1 cellular context compared by ENCODE assay signal in the genomic region with DNA sequence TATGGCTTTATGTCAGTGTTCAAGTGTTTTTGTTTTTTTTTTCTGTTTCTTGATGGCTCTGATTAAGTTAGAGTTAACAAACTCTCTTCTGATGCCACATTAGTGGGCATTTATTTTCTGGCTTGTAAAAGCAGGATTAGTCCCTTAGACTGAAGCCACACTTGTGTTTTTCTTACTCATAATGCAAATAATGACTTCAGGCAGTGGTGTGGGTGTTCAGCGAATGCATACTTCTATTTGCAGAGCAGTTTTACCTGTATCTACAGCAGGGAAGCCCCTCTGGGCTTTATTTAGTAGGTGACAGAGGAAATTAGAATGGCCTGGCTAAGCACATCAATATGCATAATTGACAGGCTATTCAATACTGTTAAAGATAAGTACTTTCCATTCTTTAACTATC.
TF ChIP-seq lines count a peak whose summit lies in the region.

No MANE protein-coding gene starts in this region.

TF ChIP-seq in HEK293, 187 proteins besides CTCF, POLR2A, EP300 and RAD21 (continued from another document and continues in another):
- TF ChIP-seq PATZ1 (tag by site-specific recombination; IDR thresholded peaks at IDR 0.05) (peak; percentile 19; the same call in 1 of the 2 replicates), ZBTB17 (tag by site-specific recombination; IDR thresholded peaks at IDR 0.05) (peak; percentile 55; the same call in 1 of the 2 replicates), PRDM1 (tag by site-specific recombination; IDR thresholded peaks at IDR 0.05) (0 out of 2 replicates have a peak, but pooled peaks have one; percentile 36), ZSCAN30 (tag by site-specific recombination; IDR thresholded peaks at IDR 0.05) (peak; percentile 60; the same call in 1 of the 2 replicates), ZNF664 (tag by site-specific recombination; IDR thresholded peaks at IDR 0.05) (peak; percentile 60), ZNF776 (tag by site-specific recombination; IDR thresholded peaks at IDR 0.05; ENCODE audit: borderline replicate concordance) (no peak), ZNF335 (tag by site-specific recombination; conservative IDR thresholded peaks at IDR 0.05) (0 out of 2 replicates have a peak, but pooled peaks have one; percentile 31), KLF16 (tag by site-specific recombination; IDR thresholded peaks at IDR 0.05) (no peak), ZNF121 (tag by site-specific recombination; IDR thresholded peaks at IDR 0.05) (no peak), ZNF391 (tag by site-specific recombination; IDR thresholded peaks at IDR 0.05; ENCODE audit: borderline replicate concordance, low read depth) (peak; percentile 78; the same call in 1 of the 2 replicates), SCRT1 (tag by site-specific recombination; IDR thresholded peaks at IDR 0.05; ENCODE audit: borderline replicate concordance) (peak; percentile 67; the same call in 1 of the 2 replicates), SP7 (tag by site-specific recombination; IDR thresholded peaks at IDR 0.05) (no peak), ZNF146 (tag by site-specific recombination; IDR thresholded peaks at IDR 0.05) (peak; percentile 54), ZNF416 (tag by site-specific recombination; IDR thresholded peaks at IDR 0.05) (no peak), ZNF24 (tag by site-specific recombination; IDR thresholded peaks at IDR 0.05) (peak; percentile 53; the same call in 1 of the 2 replicates), ZNF639 (tag by site-specific recombination; IDR thresholded peaks at IDR 0.05) (peak; percentile 92), KLF10 (tag by site-specific recombination; IDR thresholded peaks at IDR 0.05) (peak; percentile 53; the same call in 1 of the 2 replicates), ZNF239 (tag by site-specific recombination; IDR thresholded peaks at IDR 0.05) (peak; percentile 29; the same call in 1 of the 2 replicates), TRIM28 (IDR thresholded peaks at IDR 0.05; ENCODE audit: borderline replicate concordance, low read length) (peak; percentile 48; the same call in 1 of the 2 replicates), OSR2 (tag by site-specific recombination; IDR thresholded peaks at IDR 0.05) (peak; percentile 89), ZFP41 (tag by site-specific recombination; IDR thresholded peaks at IDR 0.05; ENCODE audit: borderline replicate concordance) (no peak), ZIC2 (tag by site-specific recombination; IDR thresholded peaks at IDR 0.05) (no peak), ZNF248 (tag by site-specific recombination; IDR thresholded peaks at IDR 0.05) (no peak), IKZF3 (tag by site-specific recombination; IDR thresholded peaks at IDR 0.05) (peak; percentile 50; the same call in 1 of the 2 replicates), ZNF473 (tag by site-specific recombination; IDR thresholded peaks at IDR 0.05) (no peak), ZNF530 (tag by site-specific recombination; IDR thresholded peaks at IDR 0.05; ENCODE audit: low read depth) (no peak), YY2 (tag by site-specific recombination; IDR thresholded peaks at IDR 0.05) (no peak), ZNF48 (tag by site-specific recombination; IDR thresholded peaks at IDR 0.05) (no peak), GLI2 (tag by site-specific recombination; IDR thresholded peaks at IDR 0.05; ENCODE audit: borderline replicate concordance, low read depth) (peak; percentile 96; the same call in 1 of the 2 replicates), ZNF629 (tag by site-specific recombination; IDR thresholded peaks at IDR 0.05) (peak; percentile 87), ZFHX2 (tag by site-specific recombination; conservative IDR thresholded peaks at IDR 0.05) (peak; percentile 62; the same call in 1 of the 2 replicates), ZNF670 (tag by site-specific recombination; IDR thresholded peaks at IDR 0.05; ENCODE audit: low read depth) (no peak), GFI1B (tag by site-specific recombination; IDR thresholded peaks at IDR 0.05) (peak; percentile 74; the same call in 1 of the 2 replicates), ZXDB (tag by site-specific recombination; IDR thresholded peaks at IDR 0.05) (peak; percentile 90), ZBTB21 (tag by site-specific recombination; IDR thresholded peaks at IDR 0.05) (no peak), ZNF596 (tag by site-specific recombination; IDR thresholded peaks at IDR 0.05) (0 out of 2 replicates have a peak, but pooled peaks have one; percentile 26), ZNF654 (tag by site-specific recombination; IDR thresholded peaks at IDR 0.05; ENCODE audit: low read depth) (0 out of 2 replicates have a peak, but pooled peaks have one; percentile 15), YY1 (tag by site-specific recombination; IDR thresholded peaks at IDR 0.05) (no peak), GLIS2 (tag by site-specific recombination; IDR thresholded peaks at IDR 0.05) (no peak), PRDM6 (tag by site-specific recombination; IDR thresholded peaks at IDR 0.05) (peak; percentile 100), ZNF843 (tag by site-specific recombination; IDR thresholded peaks at IDR 0.05) (peak; percentile 94), TCF7L2 (IDR thresholded peaks at IDR 0.05; ENCODE audit: borderline replicate concordance, low read depth, low read length) (peak; percentile 47; the same call in 1 of the 2 replicates), ZNF184 (tag by site-specific recombination; IDR thresholded peaks at IDR 0.05) (0 out of 2 replicates have a peak, but pooled peaks have one; percentile 49), ZNF837 (tag by site-specific recombination; IDR thresholded peaks at IDR 0.05) (no peak)
- TF ChIP-seq, protein P1, sequence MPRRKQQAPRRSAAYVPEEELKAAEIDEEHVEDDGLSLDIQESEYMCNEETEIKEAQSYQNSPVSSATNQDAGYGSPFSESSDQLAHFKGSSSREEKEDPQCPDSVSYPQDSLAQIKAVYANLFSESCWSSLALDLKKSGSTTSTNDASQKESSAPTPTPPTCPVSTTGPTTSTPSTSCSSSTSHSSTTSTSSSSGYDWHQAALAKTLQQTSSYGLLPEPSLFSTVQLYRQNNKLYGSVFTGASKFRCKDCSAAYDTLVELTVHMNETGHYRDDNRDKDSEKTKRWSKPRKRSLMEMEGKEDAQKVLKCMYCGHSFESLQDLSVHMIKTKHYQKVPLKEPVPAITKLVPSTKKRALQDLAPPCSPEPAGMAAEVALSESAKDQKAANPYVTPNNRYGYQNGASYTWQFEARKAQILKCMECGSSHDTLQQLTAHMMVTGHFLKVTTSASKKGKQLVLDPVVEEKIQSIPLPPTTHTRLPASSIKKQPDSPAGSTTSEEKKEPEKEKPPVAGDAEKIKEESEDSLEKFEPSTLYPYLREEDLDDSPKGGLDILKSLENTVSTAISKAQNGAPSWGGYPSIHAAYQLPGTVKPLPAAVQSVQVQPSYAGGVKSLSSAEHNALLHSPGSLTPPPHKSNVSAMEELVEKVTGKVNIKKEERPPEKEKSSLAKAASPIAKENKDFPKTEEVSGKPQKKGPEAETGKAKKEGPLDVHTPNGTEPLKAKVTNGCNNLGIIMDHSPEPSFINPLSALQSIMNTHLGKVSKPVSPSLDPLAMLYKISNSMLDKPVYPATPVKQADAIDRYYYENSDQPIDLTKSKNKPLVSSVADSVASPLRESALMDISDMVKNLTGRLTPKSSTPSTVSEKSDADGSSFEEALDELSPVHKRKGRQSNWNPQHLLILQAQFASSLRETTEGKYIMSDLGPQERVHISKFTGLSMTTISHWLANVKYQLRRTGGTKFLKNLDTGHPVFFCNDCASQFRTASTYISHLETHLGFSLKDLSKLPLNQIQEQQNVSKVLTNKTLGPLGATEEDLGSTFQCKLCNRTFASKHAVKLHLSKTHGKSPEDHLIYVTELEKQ (tag by site-specific recombination; IDR thresholded peaks at IDR 0.05; ENCODE audit: borderline replicate concordance) = peak; percentile 95; the same call in 1 of the 2 replicates
- TF ChIP-seq, protein P2, sequence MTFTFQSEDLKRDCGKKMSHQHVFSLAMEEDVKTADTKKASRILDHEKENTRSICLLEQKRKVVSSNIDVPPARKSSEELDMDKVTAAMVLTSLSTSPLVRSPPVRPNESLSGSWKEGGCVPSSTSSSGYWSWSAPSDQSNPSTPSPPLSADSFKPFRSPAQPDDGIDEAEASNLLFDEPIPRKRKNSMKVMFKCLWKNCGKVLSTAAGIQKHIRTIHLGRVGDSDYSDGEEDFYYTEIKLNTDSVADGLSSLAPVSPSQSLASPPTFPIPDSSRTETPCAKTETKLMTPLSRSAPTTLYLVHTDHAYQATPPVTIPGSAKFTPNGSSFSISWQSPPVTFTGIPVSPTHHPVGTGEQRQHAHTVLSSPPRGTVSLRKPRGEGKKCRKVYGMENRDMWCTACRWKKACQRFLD (tag by site-specific recombination; IDR thresholded peaks at IDR 0.05) = no peak
- TF ChIP-seq, protein P3, sequence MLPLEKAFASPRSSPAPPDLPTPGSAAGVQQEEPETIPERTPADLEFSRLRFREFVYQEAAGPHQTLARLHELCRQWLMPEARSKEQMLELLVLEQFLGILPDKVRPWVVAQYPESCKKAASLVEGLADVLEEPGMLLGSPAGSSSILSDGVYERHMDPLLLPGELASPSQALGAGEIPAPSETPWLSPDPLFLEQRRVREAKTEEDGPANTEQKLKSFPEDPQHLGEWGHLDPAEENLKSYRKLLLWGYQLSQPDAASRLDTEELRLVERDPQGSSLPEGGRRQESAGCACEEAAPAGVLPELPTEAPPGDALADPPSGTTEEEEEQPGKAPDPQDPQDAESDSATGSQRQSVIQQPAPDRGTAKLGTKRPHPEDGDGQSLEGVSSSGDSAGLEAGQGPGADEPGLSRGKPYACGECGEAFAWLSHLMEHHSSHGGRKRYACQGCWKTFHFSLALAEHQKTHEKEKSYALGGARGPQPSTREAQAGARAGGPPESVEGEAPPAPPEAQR (tag by site-specific recombination; IDR thresholded peaks at IDR 0.05) = no peak
- TF ChIP-seq, protein P4, sequence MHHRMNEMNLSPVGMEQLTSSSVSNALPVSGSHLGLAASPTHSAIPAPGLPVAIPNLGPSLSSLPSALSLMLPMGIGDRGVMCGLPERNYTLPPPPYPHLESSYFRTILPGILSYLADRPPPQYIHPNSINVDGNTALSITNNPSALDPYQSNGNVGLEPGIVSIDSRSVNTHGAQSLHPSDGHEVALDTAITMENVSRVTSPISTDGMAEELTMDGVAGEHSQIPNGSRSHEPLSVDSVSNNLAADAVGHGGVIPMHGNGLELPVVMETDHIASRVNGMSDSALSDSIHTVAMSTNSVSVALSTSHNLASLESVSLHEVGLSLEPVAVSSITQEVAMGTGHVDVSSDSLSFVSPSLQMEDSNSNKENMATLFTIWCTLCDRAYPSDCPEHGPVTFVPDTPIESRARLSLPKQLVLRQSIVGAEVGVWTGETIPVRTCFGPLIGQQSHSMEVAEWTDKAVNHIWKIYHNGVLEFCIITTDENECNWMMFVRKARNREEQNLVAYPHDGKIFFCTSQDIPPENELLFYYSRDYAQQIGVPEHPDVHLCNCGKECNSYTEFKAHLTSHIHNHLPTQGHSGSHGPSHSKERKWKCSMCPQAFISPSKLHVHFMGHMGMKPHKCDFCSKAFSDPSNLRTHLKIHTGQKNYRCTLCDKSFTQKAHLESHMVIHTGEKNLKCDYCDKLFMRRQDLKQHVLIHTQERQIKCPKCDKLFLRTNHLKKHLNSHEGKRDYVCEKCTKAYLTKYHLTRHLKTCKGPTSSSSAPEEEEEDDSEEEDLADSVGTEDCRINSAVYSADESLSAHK (tag by site-specific recombination; IDR thresholded peaks at IDR 0.05) = peak; percentile 76
- TF ChIP-seq, protein P5, sequence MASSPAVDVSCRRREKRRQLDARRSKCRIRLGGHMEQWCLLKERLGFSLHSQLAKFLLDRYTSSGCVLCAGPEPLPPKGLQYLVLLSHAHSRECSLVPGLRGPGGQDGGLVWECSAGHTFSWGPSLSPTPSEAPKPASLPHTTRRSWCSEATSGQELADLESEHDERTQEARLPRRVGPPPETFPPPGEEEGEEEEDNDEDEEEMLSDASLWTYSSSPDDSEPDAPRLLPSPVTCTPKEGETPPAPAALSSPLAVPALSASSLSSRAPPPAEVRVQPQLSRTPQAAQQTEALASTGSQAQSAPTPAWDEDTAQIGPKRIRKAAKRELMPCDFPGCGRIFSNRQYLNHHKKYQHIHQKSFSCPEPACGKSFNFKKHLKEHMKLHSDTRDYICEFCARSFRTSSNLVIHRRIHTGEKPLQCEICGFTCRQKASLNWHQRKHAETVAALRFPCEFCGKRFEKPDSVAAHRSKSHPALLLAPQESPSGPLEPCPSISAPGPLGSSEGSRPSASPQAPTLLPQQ (tag by site-specific recombination; IDR thresholded peaks at IDR 0.05) = peak; percentile 38; the same call in 1 of the 2 replicates
